Comparison of ENCODE assay signal across 2 cellular contexts in genomic region chr6:72844614-72845013, GRCh38.
"Had no signal": no experiment of that assay in that cellular context is flagged by ENCODE, and none has a peak within 500 bp of the region (broad histone marks: within the 10 kb centered on the region; RNA-seq: fewer than 3 reads in every experiment).

No MANE protein-coding gene starts in this region.

- DNase-seq: GDM1, GF-D8 had no signal
